In genomic region chr19:48308695-48309586, GRCh38 we compare ENCODE assay signal across 10 cellular contexts. TPM values are rescaled to one million over a fixed set of nuclear protein-coding genes. Genes with fewer than 3 reads are reported as not detected.
DNase-seq lines count a peak whose midpoint lies in the region; ATAC-seq and TF ChIP-seq lines count a peak whose summit lies in the region.
"Had no signal": no experiment of that assay in that cellular context is flagged by ENCODE, and none has a peak within 500 bp of the region (broad histone marks: within the 10 kb centered on the region; RNA-seq: fewer than 3 reads in every experiment).

No MANE protein-coding gene starts in this region.

- peaks cover 63% of the 10 kb centered on the region for H3K4me1 ChIP-seq in BLaER1

- in situ Hi-C loops in astrocyte of the spinal cord (cut with HindIII; ENCODE audit: low sequenced_read_pairs), result no loop called here

- peak; percentile 82 for DNase-seq in Jurkat, Clone E6-1 (ENCODE audit: low read depth, low spot score)
- DNase-seq in astrocyte of the spinal cord (ENCODE audit: low read depth, low spot score), result no peak
- DNase-seq in kidney epithelial cell (ENCODE audit: low read depth), result no peak
- no peak for DNase-seq in stimulated activated naive CD4-positive, alpha-beta T cell treated with Interleukin-2 at 50 U/mL for 16 hours (lab: John Stamatoyannopoulos, UW)
- no peak for DNase-seq in NCI-H2107 treated with DMSO at 0.1 percent for 48 hours (lab: John Stamatoyannopoulos, UW; ENCODE audit: unreplicated experiment)
- DNase-seq: left colon; stimulated activated CD4-positive, alpha-beta T cell treated with anti-CD3 and anti-CD28 coated beads, Interleukin-2, amount 100 ng/mL, for 48 hours had no signal

- H3K27ac ChIP-seq in BLaER1, result peak overlapping the region; percentile 92

- no peaks in the 10 kb centered on the region for H3K27me3 ChIP-seq in BLaER1
- H3K27me3 ChIP-seq in kidney epithelial cell (ENCODE audit: control insufficient read depth, insufficient read depth, low read length), result peaks cover 2% of the 10 kb centered on the region

- H4K20me1 ChIP-seq in BLaER1, result no peaks in the 10 kb centered on the region

- no peaks in the 10 kb centered on the region for H3K36me3 ChIP-seq in BLaER1
- no peaks in the 10 kb centered on the region for H3K36me3 ChIP-seq in kidney epithelial cell (ENCODE audit: control insufficient read depth, insufficient read depth, low read length)

- H3K4me3 ChIP-seq in BLaER1 (peak overlapping the region; percentile 51), astrocyte of the spinal cord (ENCODE audit: low read depth, low read length) (no peak overlapping the region), kidney epithelial cell (ENCODE audit: low read depth, low read length) (no peak overlapping the region)
- H3K4me3 ChIP-seq in Jurkat, Clone E6-1 (ENCODE audit: low read length), result peak overlapping the region; percentile 27

- H3K9me3 ChIP-seq in BLaER1, result peaks cover 5% of the 10 kb centered on the region; the same call in 1 of the 2 replicates

- peak overlapping the region; percentile 90 for H3K4me2 ChIP-seq in BLaER1

- no peak for ATAC-seq in GM21723 (IDR thresholded peaks at IDR 0.05; ENCODE audit: unreplicated experiment)
- ATAC-seq in GM18858 (IDR thresholded peaks at IDR 0.05; ENCODE audit: unreplicated experiment), result no peak
- ATAC-seq: left colon had no signal

- TF ChIP-seq CTCF in astrocyte of the spinal cord (IDR thresholded peaks at IDR 0.05; ENCODE audit: low read depth, low read length) (peak; percentile 46), kidney epithelial cell (IDR thresholded peaks at IDR 0.05; ENCODE audit: insufficient read depth, low read length, poor library complexity, severe bottlenecking) (peak; percentile 33)

- peak overlapping the region; percentile 73 for H3K9ac ChIP-seq in BLaER1

RNA-seq across cellular contexts. Expression of gene EMP3, which starts 16.4 kb away (rescaled TPM):
- 318 TPM for polyA plus RNA-seq in Jurkat, Clone E6-1 (2012; ENCODE audit: insufficient read depth, insufficient read length)
- 30.7 and 32.5 TPM in 2 replicates for total RNA-seq in kidney epithelial cell

RNA-seq across cellular contexts. Expression of gene ZNF114, which starts 39.1 kb away (rescaled TPM):
- not detected for polyA plus RNA-seq in Jurkat, Clone E6-1 (2012; ENCODE audit: insufficient read depth, insufficient read length)
- total RNA-seq in kidney epithelial cell, result 3.0 and 4.0 TPM in 2 replicates

RNA-seq across cellular contexts. Expression of gene CARD8, which starts 53.2 kb away (rescaled TPM):
- 34.1 TPM for polyA plus RNA-seq in Jurkat, Clone E6-1 (2012; ENCODE audit: insufficient read depth, insufficient read length)
- 11.2 and 14.1 TPM in 2 replicates for total RNA-seq in kidney epithelial cell

RNA-seq across cellular contexts. Expression of gene TMEM143, which starts 54.8 kb away (rescaled TPM):
- polyA plus RNA-seq in Jurkat, Clone E6-1 (2012; ENCODE audit: insufficient read depth, insufficient read length), result 23.6 TPM
- total RNA-seq in kidney epithelial cell, result 4.4 and 5.8 TPM in 2 replicates

RNA-seq across cellular contexts. Expression of gene SYNGR4, which starts 55.2 kb away (rescaled TPM):
- 1.2 TPM for polyA plus RNA-seq in Jurkat, Clone E6-1 (2012; ENCODE audit: insufficient read depth, insufficient read length)
- total RNA-seq in kidney epithelial cell, result 0.25 TPM in 1 of 2 replicates, not detected in the other
- total RNA-seq: left colon had no signal

Comparison
In these comparisons a context has a peak if more than half of its experiments do, and no peak if none do; other contexts are left out.
1. H3K4me3 ChIP-seq: peak in BLaER1 (single experiment) and Jurkat, Clone E6-1 (single experiment); none in astrocyte of the spinal cord (single experiment) and kidney epithelial cell (single experiment).